Comparison of ENCODE assay signal across 8 cellular contexts in genomic region chr1:101025680-101026393, GRCh38. TPM values are rescaled to one million over a fixed set of nuclear protein-coding genes. Genes with fewer than 3 reads are reported as not detected.
DNase-seq lines count a peak whose midpoint lies in the region; ATAC-seq and TF ChIP-seq lines count a peak whose summit lies in the region.

Gene DPH5, minus strand, starts transcription at chr1:101025784. Its CDS starts 341 bp downstream, at chr1:101025443.

- no peaks in the 10 kb centered on the region for H3K27me3 ChIP-seq in CD8-positive, alpha-beta memory T cell (ENCODE audit: insufficient read depth, low read length, poor library complexity, severe bottlenecking)
- no peaks in the 10 kb centered on the region for H3K27me3 ChIP-seq in endodermal cell (ENCODE audit: control insufficient read depth, insufficient read depth, low read length, poor library complexity, severe bottlenecking)
- no peaks in the 10 kb centered on the region for H3K27me3 ChIP-seq in mesendoderm (ENCODE audit: insufficient read depth, low read length, poor library complexity)

- WGBS in endodermal cell (ENCODE audit: insufficient coverage in 1 of 2, insufficient read length in 1 of 2), 2 experiments: 0% methylated on average over 15 to 37 of the region's 37 CpGs
- WGBS in mesendoderm (ENCODE audit: extremely low coverage, insufficient coverage, low lambda C conversion rate): no CpG with 5 or more reads among the region's 37 CpGs

- peak within 1 kb of the TSS; percentile 94 for H3K4me3 ChIP-seq in CD8-positive, alpha-beta memory T cell (ENCODE audit: low read length)
- H3K4me3 ChIP-seq in endodermal cell (ENCODE audit: low read length) (peak within 1 kb of the TSS; percentile 96), mesendoderm (ENCODE audit: low read length) (peak within 1 kb of the TSS; percentile 92)

- H3K4me1 ChIP-seq in CD8-positive, alpha-beta memory T cell (ENCODE audit: insufficient read depth, low read length): peaks cover 57% of the 10 kb centered on the region
- peaks cover 15% of the 10 kb centered on the region for H3K4me1 ChIP-seq in endodermal cell (ENCODE audit: control insufficient read depth, insufficient read depth, low read length)
- no peaks in the 10 kb centered on the region for H3K4me1 ChIP-seq in mesendoderm (ENCODE audit: control insufficient read depth, low read depth, low read length)

- peak within 1 kb of the TSS; percentile 77 for H2AK5ac ChIP-seq in mesendoderm (ENCODE audit: low read length)

- peak; percentile 80 for ATAC-seq in GM19463 (IDR thresholded peaks at IDR 0.05; ENCODE audit: unreplicated experiment)
- ATAC-seq in activated CD8-positive, alpha-beta memory T cell treated with anti-CD3 and anti-CD28 coated beads, Interleukin-2, amount 10 ng/mL, durations not matched to agents 7 days and 5 days: peak; percentile 97

- peaks cover 5 to 55% (median 10%) of the 10 kb centered on the region in 3 donors for H3K36me3 Mint-ChIP-seq in CD8-positive, alpha-beta memory T cell
- peaks cover 50% of the 10 kb centered on the region for H3K36me3 Mint-ChIP-seq in activated CD8-positive, alpha-beta memory T cell treated with anti-CD3 and anti-CD28 coated beads, Interleukin-2, amount 10 ng/mL, durations not matched to agents 7 days and 5 days
- peaks cover 7% of the 10 kb centered on the region for H3K36me3 Mint-ChIP-seq in endodermal cell (ENCODE audit: low read depth)

- peak within 1 kb of the TSS; percentile 95 for H3K4me2 ChIP-seq in mesendoderm (ENCODE audit: low read length)

- H3K9me3 Mint-ChIP-seq in CD8-positive, alpha-beta memory T cell: no peaks in the 10 kb centered on the region
- H3K9me3 Mint-ChIP-seq in activated CD8-positive, alpha-beta memory T cell treated with anti-CD3 and anti-CD28 coated beads, Interleukin-2, amount 10 ng/mL, durations not matched to agents 7 days and 5 days (ENCODE audit: low read depth): no peaks in the 10 kb centered on the region
- no peaks in the 10 kb centered on the region for H3K9me3 Mint-ChIP-seq in endodermal cell

- POLR2A ChIA-PET in CD8-positive, alpha-beta memory T cell (lab: Charles Lee): interaction anchor here (0.6 to 1.2 kb wide), 3 partner anchors 98 to 213 kb away, joined by 3 to 5 read pairs (median 4); no protein-coding TSS in a partner anchor

- H3K23ac ChIP-seq in mesendoderm (ENCODE audit: low read length): peak within 1 kb of the TSS; percentile 25

- H3K27me3 Mint-ChIP-seq in CD8-positive, alpha-beta memory T cell: no peaks in the 10 kb centered on the region
- H3K27me3 Mint-ChIP-seq in activated CD8-positive, alpha-beta memory T cell treated with anti-CD3 and anti-CD28 coated beads, Interleukin-2, amount 10 ng/mL, durations not matched to agents 7 days and 5 days: no peaks in the 10 kb centered on the region
- H3K27me3 Mint-ChIP-seq in endodermal cell (ENCODE audit: insufficient read depth): no peaks in the 10 kb centered on the region

- H4K8ac ChIP-seq in mesendoderm (ENCODE audit: low read depth, low read length): peak within 1 kb of the TSS; percentile 69

- peak within 1 kb of the TSS; percentile 78 for H3K27ac ChIP-seq in CD8-positive, alpha-beta memory T cell (ENCODE audit: low read depth, low read length)
- H3K27ac ChIP-seq in endodermal cell (ENCODE audit: low read depth, low read length) (peak within 1 kb of the TSS; percentile 64), mesendoderm (ENCODE audit: low read depth, low read length) (peak within 1 kb of the TSS; percentile 42)

- H4K5ac ChIP-seq in mesendoderm (ENCODE audit: low read length): peak within 1 kb of the TSS; percentile 53

- H3K4me1 Mint-ChIP-seq in CD8-positive, alpha-beta memory T cell: peaks cover 71 to 92% (median 87%) of the 10 kb centered on the region in 3 donors
- H3K4me1 Mint-ChIP-seq in activated CD8-positive, alpha-beta memory T cell treated with anti-CD3 and anti-CD28 coated beads, Interleukin-2, amount 10 ng/mL, durations not matched to agents 7 days and 5 days: peaks cover 43% of the 10 kb centered on the region
- H3K4me1 Mint-ChIP-seq in endodermal cell: peaks cover 32% of the 10 kb centered on the region

- CTCF ChIA-PET in CD8-positive, alpha-beta memory T cell (lab: Charles Lee): interaction anchor here (1.1 to 1.4 kb wide), 2 partner anchors 99 to 213 kb away, joined by 3 read pairs; no protein-coding TSS in a partner anchor
- CTCF ChIA-PET in activated CD8-positive, alpha-beta memory T cell treated with anti-CD3 and anti-CD28 coated beads, Interleukin-2, amount 10 ng/mL, durations not matched to agents 7 days and 5 days (lab: Charles Lee): interaction anchor here (1.3 kb wide), 1 partner anchor 105 kb away, joined by 3 read pairs; no protein-coding TSS in a partner anchor

- H3K4ac ChIP-seq in mesendoderm (ENCODE audit: low read depth, low read length): peak within 1 kb of the TSS; percentile 20

- no peak within 1 kb of the TSS for H2BK15ac ChIP-seq in mesendoderm (replicated peaks; ENCODE audit: low read depth)

- no peak for TF ChIP-seq CTCF in endodermal cell (conservative IDR thresholded peaks at IDR 0.05)

- DNase-seq in CD8-positive, alpha-beta memory T cell: peak; percentile 80 to 90 (median 84)
- DNase-seq in HS-27A (ENCODE audit: low read depth) (peak; percentile 83), NOMO-1 treated with dmso at 0.1 percent for 144 hours (lab: John Stamatoyannopoulos, UW; ENCODE audit: unreplicated experiment) (peak; percentile 74), endodermal cell (peak; percentile 97), mesendoderm (peak; percentile 96)
- peak; percentile 93 for DNase-seq in activated CD8-positive, alpha-beta memory T cell treated with anti-CD3 and anti-CD28 coated beads, Interleukin-2, amount 10 ng/mL, durations not matched to agents 7 days and 5 days
- peak; percentile 73 for DNase-seq in stimulated activated CD8-positive, alpha-beta memory T cell treated with anti-CD3 and anti-CD28 coated beads, Interleukin-15, amount 100 ng/mL, for 1 hour (ENCODE audit: low read depth)

- no peak within 1 kb of the TSS for H2BK120ac ChIP-seq in mesendoderm (ENCODE audit: low read depth, low read length)

- H3K4me3 Mint-ChIP-seq in CD8-positive, alpha-beta memory T cell: peak within 1 kb of the TSS; percentile 90 to 99 (median 94)
- H3K4me3 Mint-ChIP-seq in activated CD8-positive, alpha-beta memory T cell treated with anti-CD3 and anti-CD28 coated beads, Interleukin-2, amount 10 ng/mL, durations not matched to agents 7 days and 5 days: peak within 1 kb of the TSS; percentile 91
- H3K4me3 Mint-ChIP-seq in endodermal cell: peak within 1 kb of the TSS; percentile 84

- no peaks in the 10 kb centered on the region for H3K79me1 ChIP-seq in mesendoderm (ENCODE audit: low read length)

- H3K56ac ChIP-seq in mesendoderm (ENCODE audit: low read length): peak within 1 kb of the TSS; percentile 99

- peak within 1 kb of the TSS; percentile 79 for H2BK5ac ChIP-seq in mesendoderm (ENCODE audit: low read length)

- H3K9ac ChIP-seq in endodermal cell (ENCODE audit: extremely low read depth, low read length, poor library complexity, severe bottlenecking) (peak within 1 kb of the TSS; percentile 73), mesendoderm (ENCODE audit: low read length) (peak within 1 kb of the TSS; percentile 97)

- no peaks in the 10 kb centered on the region for H3K9me3 ChIP-seq in CD8-positive, alpha-beta memory T cell (ENCODE audit: low read length)
- no peaks in the 10 kb centered on the region for H3K9me3 ChIP-seq in endodermal cell (ENCODE audit: control insufficient read depth, low read length)

- peaks cover 7% of the 10 kb centered on the region for H3K79me2 ChIP-seq in mesendoderm (ENCODE audit: control insufficient read depth, insufficient read depth, low read length)

- H3K27ac Mint-ChIP-seq in CD8-positive, alpha-beta memory T cell: peak within 1 kb of the TSS; percentile 92 to 99 (median 98)
- peak within 1 kb of the TSS; percentile 87 for H3K27ac Mint-ChIP-seq in activated CD8-positive, alpha-beta memory T cell treated with anti-CD3 and anti-CD28 coated beads, Interleukin-2, amount 10 ng/mL, durations not matched to agents 7 days and 5 days
- H3K27ac Mint-ChIP-seq in endodermal cell: peak within 1 kb of the TSS; percentile 95

- no peaks in the 10 kb centered on the region for H3K36me3 ChIP-seq in CD8-positive, alpha-beta memory T cell (ENCODE audit: insufficient read depth, low read length)
- peaks cover 19% of the 10 kb centered on the region for H3K36me3 ChIP-seq in endodermal cell (ENCODE audit: control insufficient read depth, insufficient read depth, low read length)
- H3K36me3 ChIP-seq in mesendoderm (ENCODE audit: control insufficient read depth, insufficient read depth, low read length): no peaks in the 10 kb centered on the region

- peak within 1 kb of the TSS; percentile 53 for H3K18ac ChIP-seq in mesendoderm (ENCODE audit: low read length)

RNA-seq across cellular contexts. Expression of gene DPH5, which starts in this region (rescaled TPM):
- 10 to 100 TPM; 58.5 to 68.6 TPM for total RNA-seq in CD8-positive, alpha-beta memory T cell
- polyA plus RNA-seq in CD8-positive, alpha-beta memory T cell: 38.6 TPM
- total RNA-seq in activated CD8-positive, alpha-beta memory T cell treated with anti-CD3 and anti-CD28 coated beads, Interleukin-2, amount 10 ng/mL, durations not matched to agents 7 days and 5 days: 10 to 100 TPM; 28.2 to 36.4 TPM
- total RNA-seq in endodermal cell: 10 to 100 TPM; 38.7 to 40.4 TPM
- 56.0 TPM for polyA plus RNA-seq in endodermal cell (2013, experiment 1 of 2)
- polyA plus RNA-seq in endodermal cell (2013, experiment 2 of 2): 47.3 TPM
- 49.4 TPM for polyA plus RNA-seq in mesendoderm (2013, experiment 1 of 2)
- polyA plus RNA-seq in mesendoderm (2013, experiment 2 of 2): 49.3 TPM

Comparison
In these comparisons a context has a peak if more than half of its experiments do, and no peak if none do; other contexts are left out.
1. Peak in every context shown above with its lines: DNase-seq, ATAC-seq, H3K4me3 ChIP-seq and H3K27ac ChIP-seq.